Comparison of ENCODE assay signal across 13 cellular contexts in the genomic region with DNA sequence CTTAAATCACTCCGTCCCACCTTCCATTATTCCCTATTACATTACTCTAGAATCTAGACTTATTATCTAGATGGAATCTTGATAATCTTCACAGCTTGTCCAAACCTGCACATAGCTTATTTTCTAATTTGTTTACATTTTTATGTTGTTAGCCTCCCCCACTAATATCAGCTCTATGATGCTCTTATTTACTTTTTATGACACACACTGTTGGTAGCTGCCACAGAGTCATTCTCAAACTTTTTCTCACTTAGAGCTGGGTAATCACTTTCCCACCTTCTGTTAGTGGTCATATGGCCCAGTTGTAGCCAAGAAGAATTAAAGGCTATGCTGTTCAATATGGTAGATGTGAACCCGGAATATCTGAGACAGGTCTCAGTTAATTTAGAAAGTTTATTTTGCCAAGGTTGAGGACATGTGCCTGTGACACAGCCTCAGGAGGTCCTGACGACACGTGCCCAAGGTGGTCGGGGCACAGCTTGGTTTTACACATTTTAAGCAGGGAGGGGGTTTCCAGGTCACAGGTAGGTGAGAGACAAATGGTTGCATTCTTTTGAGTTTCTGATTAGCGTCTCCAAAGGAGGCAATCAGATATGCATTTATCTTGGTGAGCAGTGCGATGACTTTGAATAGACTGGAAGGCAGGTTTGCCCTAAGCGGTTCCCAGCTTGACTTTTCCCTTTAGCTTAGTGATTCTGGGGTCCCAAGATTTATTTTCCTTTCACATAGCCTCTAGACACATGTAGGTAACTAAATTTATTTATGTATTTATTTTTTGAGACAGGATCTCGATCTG. TPM values are rescaled to one million over a fixed set of nuclear protein-coding genes. Genes with fewer than 3 reads are reported as not detected.
DNase-seq lines count a peak whose midpoint lies in the region; ATAC-seq and TF ChIP-seq lines count a peak whose summit lies in the region.
"Had no signal": no experiment of that assay in that cellular context is flagged by ENCODE, and none has a peak within 500 bp of the region (broad histone marks: within the 10 kb centered on the region; RNA-seq: fewer than 3 reads in every experiment).

No MANE protein-coding gene starts in this region.

- H3K36me3 Mint-ChIP-seq in endodermal cell (ENCODE audit: low read depth) = no peaks in the 10 kb centered on the region
- H3K36me3 Mint-ChIP-seq in activated T-cell treated with anti-CD3 and anti-CD28 coated beads, Interleukin-2, amount 50 U/mL, for 72 hours (ENCODE audit: insufficient read depth in 2 of 2) = no peaks in the 10 kb centered on the region
- H3K36me3 Mint-ChIP-seq: CD14-positive monocyte; CD8-positive, alpha-beta T cell; IgD-negative memory B cell had no signal

- intact Hi-C loops in cardiac septum (cut with DNase I) = no loop called here

- H3K36me3 ChIP-seq in RWPE2 (ENCODE audit: low read depth) = no peaks in the 10 kb centered on the region
- H3K36me3 ChIP-seq in endodermal cell (ENCODE audit: control insufficient read depth, insufficient read depth, low read length) = no peaks in the 10 kb centered on the region
- H3K36me3 ChIP-seq in iPS-20b (ENCODE audit: insufficient read depth, low read depth, low read length) = no peaks in the 10 kb centered on the region

- WGBS in endodermal cell (ENCODE audit: insufficient coverage in 1 of 2, insufficient read length in 1 of 2), 2 experiments = 41 to 44% methylated on average over 6 to 9 of the region's 9 CpGs

- no peak for TF ChIP-seq CTCF in RWPE2 (IDR thresholded peaks at IDR 0.05; ENCODE audit: poor library complexity, severe bottlenecking)
- no peak for TF ChIP-seq CTCF in endodermal cell (conservative IDR thresholded peaks at IDR 0.05)

- H3K9me3 ChIP-seq in RWPE2 (ENCODE audit: severe bottlenecking) = no peaks in the 10 kb centered on the region
- H3K9me3 ChIP-seq in endodermal cell (ENCODE audit: control insufficient read depth, low read length) = peaks cover 4% of the 10 kb centered on the region
- H3K9me3 ChIP-seq in iPS-20b (ENCODE audit: insufficient read depth, low read depth, low read length) = no peaks in the 10 kb centered on the region

- H3K4me3 ChIP-seq in RWPE2 (ENCODE audit: severe bottlenecking) (no peak overlapping the region), endodermal cell (ENCODE audit: low read length) (no peak overlapping the region), iPS-20b (ENCODE audit: low read length) (0 out of 2 replicates have a peak overlapping the region, but pooled peaks have one; percentile 19)

- ATAC-seq in RWPE2 (ENCODE audit: low read depth) = peak; percentile 50
- no peak for ATAC-seq in activated T-cell treated with anti-CD3 and anti-CD28 coated beads, Interleukin-2, amount 50 U/mL, for 72 hours (replicated peaks in 1 of 2)
- ATAC-seq: CD8-positive, alpha-beta T cell had no signal

- DNase-seq in RWPE2 (ENCODE audit: low spot score) (no peak), endodermal cell (peak; percentile 70), NCI-H146 treated with DMSO at 0.1 percent for 48 hours (lab: John Stamatoyannopoulos, UW; ENCODE audit: unreplicated experiment) (no peak), cardiac septum (ENCODE audit: low spot score) (no peak)
- DNase-seq in activated T-cell treated with anti-CD3 and anti-CD28 coated beads, Interleukin-2, amount 50 U/mL, for 72 hours = no peak
- DNase-seq: CD8-positive, alpha-beta T cell; COR-L47; DMS153; DND-41; GDM1 had no signal

- H3K9me3 Mint-ChIP-seq in endodermal cell = peaks cover 6% of the 10 kb centered on the region
- no peaks in the 10 kb centered on the region for H3K9me3 Mint-ChIP-seq in activated T-cell treated with anti-CD3 and anti-CD28 coated beads, Interleukin-2, amount 50 U/mL, for 72 hours
- H3K9me3 Mint-ChIP-seq: CD8-positive, alpha-beta T cell had no signal

- H3K27me3 ChIP-seq in RWPE2 (ENCODE audit: insufficient read depth, poor library complexity, severe bottlenecking) (no peaks in the 10 kb centered on the region), endodermal cell (ENCODE audit: control insufficient read depth, insufficient read depth, low read length, poor library complexity, severe bottlenecking) (no peaks in the 10 kb centered on the region), iPS-20b (ENCODE audit: insufficient read depth, low read length) (peaks cover 9% of the 10 kb centered on the region; the same call in 1 of the 2 replicates)

- H3K27ac ChIP-seq in RWPE2 (ENCODE audit: poor library complexity, severe bottlenecking) = no peak overlapping the region
- no peak overlapping the region for H3K27ac ChIP-seq in endodermal cell (ENCODE audit: low read depth, low read length)
- no peak overlapping the region for H3K27ac ChIP-seq in iPS-20b (ENCODE audit: low read length)

- H3K27me3 Mint-ChIP-seq in endodermal cell (ENCODE audit: insufficient read depth) = peaks cover 2% of the 10 kb centered on the region
- no peaks in the 10 kb centered on the region for H3K27me3 Mint-ChIP-seq in activated T-cell treated with anti-CD3 and anti-CD28 coated beads, Interleukin-2, amount 50 U/mL, for 72 hours (ENCODE audit: low read depth)

- no peaks in the 10 kb centered on the region for H3K4me1 ChIP-seq in RWPE2 (ENCODE audit: insufficient read depth, poor library complexity, severe bottlenecking)
- peaks cover 3% of the 10 kb centered on the region for H3K4me1 ChIP-seq in endodermal cell (ENCODE audit: control insufficient read depth, insufficient read depth, low read length)
- H3K4me1 ChIP-seq in iPS-20b (ENCODE audit: insufficient read depth, low read length) = peaks cover 8% of the 10 kb centered on the region

- no peak overlapping the region for H3K4me3 Mint-ChIP-seq in endodermal cell
- no peak overlapping the region for H3K4me3 Mint-ChIP-seq in activated T-cell treated with anti-CD3 and anti-CD28 coated beads, Interleukin-2, amount 50 U/mL, for 72 hours
- H3K4me3 Mint-ChIP-seq: CD14-positive monocyte; CD8-positive, alpha-beta T cell; IgD-negative memory B cell had no signal

- peaks cover 12% of the 10 kb centered on the region for H3K4me1 Mint-ChIP-seq in endodermal cell
- H3K4me1 Mint-ChIP-seq in activated T-cell treated with anti-CD3 and anti-CD28 coated beads, Interleukin-2, amount 50 U/mL, for 72 hours (ENCODE audit: low read depth) = no peaks in the 10 kb centered on the region
- H3K4me1 Mint-ChIP-seq: CD14-positive monocyte had no signal

- H3K9ac ChIP-seq in endodermal cell (ENCODE audit: extremely low read depth, low read length, poor library complexity, severe bottlenecking) (no peak overlapping the region), iPS-20b (ENCODE audit: low read depth, low read length) (no peak overlapping the region)

- no peak overlapping the region for H3K27ac Mint-ChIP-seq in endodermal cell
- no peak overlapping the region for H3K27ac Mint-ChIP-seq in activated T-cell treated with anti-CD3 and anti-CD28 coated beads, Interleukin-2, amount 50 U/mL, for 72 hours
- H3K27ac Mint-ChIP-seq: CD14-positive monocyte; CD8-positive, alpha-beta T cell; IgD-negative memory B cell had no signal

RNA-seq across cellular contexts. Expression of a gene that starts 7.0 kb away (rescaled TPM):
- total RNA-seq in endodermal cell = 10 to 100 TPM; 51.8 to 54.9 TPM
- 69.8 TPM for polyA plus RNA-seq in endodermal cell (2013, experiment 1 of 2)
- polyA plus RNA-seq in endodermal cell (2013, experiment 2 of 2) = 66.8 TPM
- total RNA-seq in activated T-cell treated with anti-CD3 and anti-CD28 coated beads, Interleukin-2, amount 50 U/mL, for 72 hours = 10 to 100 TPM in 1 of 2 donors, 1 to 10 TPM in 1; 5.1 to 13.9 TPM
- 23.3 TPM for total RNA-seq in cardiac septum
- polyA plus RNA-seq: CD14-positive monocyte had no signal
